ENCODE assay signal across 9 cellular contexts in the genomic region with DNA sequence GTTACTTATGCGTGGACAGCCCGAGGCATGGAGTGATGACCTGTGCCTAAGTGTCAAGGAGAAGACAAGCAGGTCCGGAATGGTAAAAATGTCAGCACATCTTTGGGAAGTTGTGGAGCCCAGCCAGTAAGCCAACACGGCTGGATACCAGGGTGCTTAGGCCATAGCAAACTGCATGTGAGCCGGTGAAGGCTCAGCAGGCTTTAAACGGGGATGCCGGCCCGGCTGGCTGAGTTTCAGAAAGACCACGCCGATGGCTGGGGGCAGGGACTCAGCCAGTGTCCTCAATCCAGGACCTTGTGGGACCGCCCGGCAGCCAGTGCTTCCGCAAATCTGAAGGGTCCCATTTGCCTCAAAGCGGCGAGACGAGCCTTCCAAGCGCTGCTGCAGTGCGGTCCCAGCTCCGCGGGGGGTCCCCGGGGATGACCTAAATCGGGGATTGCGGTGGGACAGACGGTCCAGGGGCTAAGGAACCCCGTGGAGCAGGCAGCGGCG. TPM values are rescaled to one million over a fixed set of nuclear protein-coding genes. Genes with fewer than 3 reads are reported as not detected.
DNase-seq lines count a peak whose midpoint lies in the region; ATAC-seq and TF ChIP-seq lines count a peak whose summit lies in the region.
"Had no signal": no experiment of that assay in that cellular context is flagged by ENCODE, and none has a peak within 500 bp of the region (broad histone marks: within the 10 kb centered on the region; RNA-seq: fewer than 3 reads in every experiment).

No MANE protein-coding gene starts in this region.

- no TSS peak for BruUV-seq in PC-3 (replicated peaks; lab: Mats Ljungman, UMichigan)

- H3K27ac Mint-ChIP-seq in nephron progenitor cell, result no peak overlapping the region

- H3K9me3 Mint-ChIP-seq in nephron progenitor cell, result peaks cover 27% of the 10 kb centered on the region

- TF ChIP-seq CTCF in AG09309 (IDR thresholded peaks at IDR 0.05; ENCODE audit: control insufficient read depth, insufficient read depth, low read depth, low read length, missing control alignments) (no peak), PC-3 (conservative IDR thresholded peaks at IDR 0.05; ENCODE audit: low read depth, low read length) (no peak), epithelial cell of esophagus (IDR thresholded peaks at IDR 0.05; ENCODE audit: insufficient read depth, low read depth, low read length, missing control alignments) (no peak), nephron progenitor cell (IDR thresholded peaks at IDR 0.05) (no peak)

- H3K79me2 ChIP-seq in PC-3 (ENCODE audit: low read length), result peaks cover 34% of the 10 kb centered on the region

- peak overlapping the region; percentile 95 for H2AFZ ChIP-seq in PC-3 (ENCODE audit: low read length)

- H3K4me1 Mint-ChIP-seq in nephron progenitor cell, result peaks cover 39% of the 10 kb centered on the region

- no peaks in the 10 kb centered on the region for H3F3A ChIP-seq in PC-3 (ENCODE audit: low read length, unreplicated experiment)

- H3K4me3 ChIP-seq in AG09309 (ENCODE audit: control insufficient read depth, low read depth, low read length) (peak overlapping the region; percentile 47), PC-3 (ENCODE audit: low read length) (peak overlapping the region; percentile 67; the same call in 1 of the 2 replicates), epithelial cell of esophagus (ENCODE audit: low read length) (peak overlapping the region; percentile 57)

- no peaks in the 10 kb centered on the region for H3K36me3 Mint-ChIP-seq in nephron progenitor cell (ENCODE audit: low read depth)

- DNase-seq in AG09309 (ENCODE audit: low read depth) (no peak), PC-3 (no peak), epithelial cell of esophagus (ENCODE audit: low read depth) (no peak), nephron progenitor cell (peak; percentile 58), middle frontal gyrus (ENCODE audit: extremely low spot score, low spot score) (no peak)
- DNase-seq in activated effector memory CD4-positive, alpha-beta T cell treated with anti-CD3 and anti-CD28 coated beads, Interleukin-2, amount 50 U/mL, for 16 hours, result no peak
- DNase-seq: activated naive CD4-positive, alpha-beta T cell treated with anti-CD3 and anti-CD28 coated beads, Interleukin-2, amount 50 U/mL, for 16 hours had no signal

- peaks cover 22% of the 10 kb centered on the region for H4K20me1 ChIP-seq in PC-3 (ENCODE audit: low read length)

- H3K4me3 Mint-ChIP-seq in nephron progenitor cell, result peak overlapping the region; percentile 98

- H3K27me3 Mint-ChIP-seq in nephron progenitor cell (ENCODE audit: low read depth, poor library complexity), result peaks cover 22% of the 10 kb centered on the region

- CTCF ChIA-PET in PC-3 (lab: Charles Lee), result no interaction called here

- intact Hi-C loops in PC-3 (cut with micrococcal nuclease), result loop anchor here (10.0 kb wide), 1 partner anchor 252 kb away; no protein-coding TSS in a partner anchor

- POLR2A ChIA-PET in PC-3 (lab: Charles Lee; ENCODE audit: unreplicated experiment), result no interaction called here

- no peak overlapping the region; the same call in 1 of the 2 replicates for H3K9ac ChIP-seq in PC-3 (ENCODE audit: low read length)

- no peaks in the 10 kb centered on the region for H3K27me3 ChIP-seq in PC-3 (ENCODE audit: low read length)

- no peaks in the 10 kb centered on the region for H3K9me3 ChIP-seq in PC-3 (ENCODE audit: low read length)

- H3K27ac ChIP-seq in PC-3 (ENCODE audit: low read length), result no peak overlapping the region

- H3K4me1 ChIP-seq in PC-3 (ENCODE audit: insufficient read depth, low read length), result peaks cover 20% of the 10 kb centered on the region

- H3K9me2 ChIP-seq in PC-3 (replicated peaks; ENCODE audit: low read length), result no peaks in the 10 kb centered on the region

- no peak for ATAC-seq in PC-3
- no peak for ATAC-seq in GM21528 (IDR thresholded peaks at IDR 0.05; ENCODE audit: low FRiP score, unreplicated experiment)
- ATAC-seq in HG03439 (IDR thresholded peaks at IDR 0.05; ENCODE audit: unreplicated experiment), result no peak

- peak overlapping the region; percentile 86 for H3K4me2 ChIP-seq in PC-3 (ENCODE audit: low read length)

- no peaks in the 10 kb centered on the region for H3K36me3 ChIP-seq in PC-3 (ENCODE audit: low read depth, low read length)

RNA-seq across cellular contexts. Expression of a gene that starts 0.9 kb away (rescaled TPM):
- total RNA-seq in PC-3 (2014; rRNA removed), result 28.6 and 31.0 TPM in 2 replicates
